Comparison of ENCODE assay signal across 19 cellular contexts in genomic region chr4:30822911-30823529, GRCh38.
"Had no signal": no experiment of that assay in that cellular context is flagged by ENCODE, and none has a peak within 500 bp of the region (broad histone marks: within the 10 kb centered on the region; RNA-seq: fewer than 3 reads in every experiment).

No MANE protein-coding gene starts in this region.

- H3K9me3 ChIP-seq: breast epithelium, left lung, pancreas, psoas muscle, transverse colon had no signal

- DNase-seq: activated CD4-positive, alpha-beta memory T cell treated with anti-CD3 and anti-CD28 coated beads for 36 hours; activated CD4-positive, alpha-beta T cell treated with anti-CD3 and anti-CD28 coated beads for 48 hours; activated effector memory CD4-positive, alpha-beta T cell treated with Interleukin-2 at 50 U/mL for 16 hours; activated naive CD4-positive, alpha-beta T cell treated with anti-CD3 and anti-CD28 coated beads for 36 hours; activated naive CD8-positive, alpha-beta T cell treated with anti-CD3 and anti-CD28 coated beads, Interleukin-2, amount 10 ng/mL, durations not matched to agents 7 days and 5 days; activated T-cell treated with anti-CD3 and anti-CD28 coated beads, Interleukin-2, amount 50 U/mL, for 72 hours; amniotic stem cell; cortex of kidney; immature natural killer cell; left lung; mammary epithelial cell; pancreas; psoas muscle; small intestine; stimulated activated CD4-positive, alpha-beta T cell treated with anti-CD3 and anti-CD28 coated beads, Interleukin-15, amount 100 ng/mL, for 24 hours; transverse colon had no signal

- H3K9me3 Mint-ChIP-seq: activated CD4-positive, alpha-beta memory T cell treated with anti-CD3 and anti-CD28 coated beads for 36 hours; activated naive CD4-positive, alpha-beta T cell treated with anti-CD3 and anti-CD28 coated beads for 36 hours; activated naive CD8-positive, alpha-beta T cell treated with anti-CD3 and anti-CD28 coated beads, Interleukin-2, amount 10 ng/mL, durations not matched to agents 7 days and 5 days; nephron had no signal

- H3K4me3 ChIP-seq: breast epithelium, left lung, pancreas, psoas muscle, transverse colon had no signal

- H3K36me3 Mint-ChIP-seq: activated CD4-positive, alpha-beta memory T cell treated with anti-CD3 and anti-CD28 coated beads for 36 hours; activated naive CD8-positive, alpha-beta T cell treated with anti-CD3 and anti-CD28 coated beads, Interleukin-2, amount 10 ng/mL, durations not matched to agents 7 days and 5 days; stimulated activated memory B cell treated with anti-CD40 and anti-IgM and Interleukin-4, amounts not matched to agents 10 μg/mL and 1 μg/mL and 100 μg/mL, for 72 hours had no signal

- H3K4me1 Mint-ChIP-seq: activated naive CD8-positive, alpha-beta T cell treated with anti-CD3 and anti-CD28 coated beads, Interleukin-2, amount 10 ng/mL, durations not matched to agents 7 days and 5 days; immature natural killer cell; stimulated activated memory B cell treated with anti-CD40 and anti-IgM and Interleukin-4, amounts not matched to agents 10 μg/mL and 1 μg/mL and 100 μg/mL, for 72 hours had no signal

- H3K27ac ChIP-seq: breast epithelium, left lung, pancreas, psoas muscle, transverse colon had no signal

- H3K27ac Mint-ChIP-seq: activated CD4-positive, alpha-beta memory T cell treated with anti-CD3 and anti-CD28 coated beads for 36 hours; activated naive CD4-positive, alpha-beta T cell treated with anti-CD3 and anti-CD28 coated beads for 36 hours; activated naive CD8-positive, alpha-beta T cell treated with anti-CD3 and anti-CD28 coated beads, Interleukin-2, amount 10 ng/mL, durations not matched to agents 7 days and 5 days; activated T-cell treated with anti-CD3 and anti-CD28 coated beads, Interleukin-2, amount 50 U/mL, for 72 hours; immature natural killer cell; nephron; stimulated activated memory B cell treated with anti-CD40 and anti-IgM and Interleukin-4, amounts not matched to agents 10 μg/mL and 1 μg/mL and 100 μg/mL, for 72 hours had no signal

- H3K4me3 Mint-ChIP-seq: activated CD4-positive, alpha-beta memory T cell treated with anti-CD3 and anti-CD28 coated beads for 36 hours; activated naive CD4-positive, alpha-beta T cell treated with anti-CD3 and anti-CD28 coated beads for 36 hours; activated naive CD8-positive, alpha-beta T cell treated with anti-CD3 and anti-CD28 coated beads, Interleukin-2, amount 10 ng/mL, durations not matched to agents 7 days and 5 days; activated T-cell treated with anti-CD3 and anti-CD28 coated beads, Interleukin-2, amount 50 U/mL, for 72 hours; immature natural killer cell; nephron; stimulated activated memory B cell treated with anti-CD40 and anti-IgM and Interleukin-4, amounts not matched to agents 10 μg/mL and 1 μg/mL and 100 μg/mL, for 72 hours had no signal

- H3K27me3 Mint-ChIP-seq: activated CD4-positive, alpha-beta memory T cell treated with anti-CD3 and anti-CD28 coated beads for 36 hours; activated naive CD8-positive, alpha-beta T cell treated with anti-CD3 and anti-CD28 coated beads, Interleukin-2, amount 10 ng/mL, durations not matched to agents 7 days and 5 days; stimulated activated memory B cell treated with anti-CD40 and anti-IgM and Interleukin-4, amounts not matched to agents 10 μg/mL and 1 μg/mL and 100 μg/mL, for 72 hours had no signal

- H3K36me3 ChIP-seq: breast epithelium, left lung, pancreas, transverse colon had no signal

- H3K4me1 ChIP-seq: breast epithelium, left lung, pancreas, psoas muscle, transverse colon had no signal

- H3K27me3 ChIP-seq: breast epithelium, left lung, pancreas, transverse colon had no signal
